In the genomic region with DNA sequence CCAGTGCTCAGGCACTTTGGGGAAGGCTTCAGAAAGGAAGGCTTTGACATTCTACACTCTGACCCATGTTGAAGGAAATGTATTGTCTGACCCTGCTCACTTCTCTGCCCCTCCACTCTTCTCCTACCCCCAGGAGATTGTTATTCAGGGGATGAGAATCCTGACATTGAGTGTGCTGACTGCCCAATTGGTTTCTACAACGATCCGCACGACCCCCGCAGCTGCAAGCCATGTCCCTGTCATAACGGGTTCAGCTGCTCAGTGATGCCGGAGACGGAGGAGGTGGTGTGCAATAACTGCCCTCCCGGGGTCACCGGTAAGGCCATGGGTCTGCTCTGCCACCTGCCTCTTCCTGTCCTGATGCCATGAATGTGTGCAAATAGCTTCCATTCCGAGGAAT, we compare ENCODE assay signal across 15 cellular contexts. TPM values are rescaled to one million over a fixed set of nuclear protein-coding genes. Genes with fewer than 3 reads are reported as not detected.
"Had no signal": no experiment of that assay in that cellular context is flagged by ENCODE, and none has a peak within 500 bp of the region (broad histone marks: within the 10 kb centered on the region; RNA-seq: fewer than 3 reads in every experiment).

No MANE protein-coding gene starts in this region.

- H3K4me3 ChIP-seq: cardiac muscle cell, SJSA1 had no signal

- H3K9me3 ChIP-seq: SJSA1 had no signal

- H3K27me3 ChIP-seq: cardiac muscle cell, SJSA1 had no signal

- H3K36me3 Mint-ChIP-seq: activated naive CD8-positive, alpha-beta T cell; brain had no signal

- H3K4me1 Mint-ChIP-seq: activated T-helper 17 cell treated with anti-CD3 and anti-CD28 coated beads, Interleukin-2, amount 50 U/mL, for 72 hours had no signal

- DNase-seq: activated gamma-delta T cell, KG1, NCI-H1092 had no signal

- H3K9me3 Mint-ChIP-seq: activated CD4-positive, alpha-beta memory T cell treated with anti-CD3 and anti-CD28 coated beads, Interleukin-2, amount 10 ng/mL, durations not matched to agents 7 days and 5 days; activated naive CD4-positive, alpha-beta T cell treated with anti-CD3 and anti-CD28 coated beads for 36 hours; activated T-helper 17 cell treated with anti-CD3 and anti-CD28 coated beads, Interleukin-2, amount 50 U/mL, for 72 hours; brain; T-helper 1 cell treated with Interleukin-12 subunit alpha and Interleukin-12 subunit beta and Interleukin-4 antibody, amounts not matched to agents 30 μg/mL and 1 μg/mL, for 36 hours had no signal

- H3K27ac Mint-ChIP-seq: activated CD4-positive, alpha-beta memory T cell treated with anti-CD3 and anti-CD28 coated beads, Interleukin-2, amount 10 ng/mL, durations not matched to agents 7 days and 5 days; activated CD4-positive, alpha-beta T cell treated with anti-CD3 and anti-CD28 coated beads for 36 hours; activated naive CD4-positive, alpha-beta T cell treated with anti-CD3 and anti-CD28 coated beads for 36 hours; activated naive CD8-positive, alpha-beta T cell; activated T-helper 17 cell treated with anti-CD3 and anti-CD28 coated beads, Interleukin-2, amount 50 U/mL, for 72 hours; T-helper 1 cell treated with Interleukin-12 subunit alpha and Interleukin-12 subunit beta and Interleukin-4 antibody, amounts not matched to agents 30 μg/mL and 1 μg/mL, for 36 hours had no signal

- H3K27me3 Mint-ChIP-seq: activated CD4-positive, alpha-beta T cell treated with anti-CD3 and anti-CD28 coated beads for 36 hours; activated naive CD8-positive, alpha-beta T cell; brain had no signal

- H3K4me1 ChIP-seq: SJSA1 had no signal

- FAIRE-seq: astrocyte had no signal

- H3K36me3 ChIP-seq: cardiac muscle cell, SJSA1, WERI-Rb-1 had no signal

- H3K27ac ChIP-seq: SJSA1, WERI-Rb-1 had no signal

- H3K4me3 Mint-ChIP-seq: activated CD4-positive, alpha-beta memory T cell treated with anti-CD3 and anti-CD28 coated beads, Interleukin-2, amount 10 ng/mL, durations not matched to agents 7 days and 5 days; activated CD4-positive, alpha-beta T cell treated with anti-CD3 and anti-CD28 coated beads for 36 hours; activated naive CD4-positive, alpha-beta T cell treated with anti-CD3 and anti-CD28 coated beads for 36 hours; activated naive CD8-positive, alpha-beta T cell; activated T-helper 17 cell treated with anti-CD3 and anti-CD28 coated beads, Interleukin-2, amount 50 U/mL, for 72 hours; brain; T-helper 1 cell treated with Interleukin-12 subunit alpha and Interleukin-12 subunit beta and Interleukin-4 antibody, amounts not matched to agents 30 μg/mL and 1 μg/mL, for 36 hours had no signal

RNA-seq across cellular contexts. Expression of a gene that starts 41.3 kb away (rescaled TPM):
- total RNA-seq: activated CD4-positive, alpha-beta memory T cell treated with anti-CD3 and anti-CD28 coated beads, Interleukin-2, amount 10 ng/mL, durations not matched to agents 7 days and 5 days; activated CD8-positive, alpha-beta memory T cell treated with anti-CD3 and anti-CD28 coated beads for 36 hours had no signal
